28 cellular contexts compared by ENCODE assay signal in the genomic region with DNA sequence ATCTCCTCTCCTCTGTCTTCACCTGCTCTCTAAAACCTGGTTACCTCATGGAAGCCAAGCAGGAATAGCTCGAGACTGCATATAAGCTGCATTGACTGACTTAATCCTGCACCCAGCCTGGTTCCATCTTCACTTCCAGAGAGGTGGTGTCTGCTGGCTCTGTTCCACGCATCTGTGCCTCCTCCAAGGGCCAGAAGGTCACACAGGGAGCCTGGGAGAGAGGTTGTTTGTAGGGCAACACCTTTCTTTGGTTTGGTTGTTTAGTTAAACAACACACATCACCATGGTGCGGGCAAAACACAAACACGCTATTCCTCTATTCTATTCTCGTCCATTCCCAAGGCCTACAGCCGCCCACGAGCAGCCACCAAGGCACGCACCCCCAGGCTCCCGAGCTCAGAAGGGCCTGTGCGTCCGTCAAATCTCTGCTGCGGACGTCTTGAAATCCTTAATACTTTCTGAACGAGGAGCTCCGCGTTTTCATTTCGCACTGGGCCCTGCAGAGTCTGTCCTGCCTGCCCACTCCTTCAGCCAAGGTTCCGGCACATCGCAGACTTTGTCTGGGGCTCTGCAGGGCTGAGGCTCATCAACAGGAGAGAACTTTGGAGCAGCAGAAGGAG.
"Had no signal": no experiment of that assay in that cellular context is flagged by ENCODE, and none has a peak within 500 bp of the region (broad histone marks: within the 10 kb centered on the region; RNA-seq: fewer than 3 reads in every experiment).

No MANE protein-coding gene starts in this region.

- H3K4me3 ChIP-seq: heart left ventricle, right lobe of liver, skin epidermis, stomach, tibial nerve had no signal

- H3K9me3 ChIP-seq: ascending aorta, heart left ventricle, right lobe of liver, stomach, tibial nerve had no signal

- DNase-seq: activated CD4-positive, alpha-beta T cell treated with anti-CD3 and anti-CD28 coated beads for 4 hours; activated CD4-positive, alpha-beta T cell treated with anti-CD3 and anti-CD28 coated beads, Interleukin-2, amount 50 U/mL, for 4 hours; activated gamma-delta T cell; activated naive CD4-positive, alpha-beta T cell treated with anti-CD3 and anti-CD28 coated beads, Interleukin-2, amount 10 ng/mL, durations not matched to agents 7 days and 5 days; activated naive CD8-positive, alpha-beta T cell treated with anti-CD3 and anti-CD28 coated beads, Interleukin-2, amount 10 ng/mL, durations not matched to agents 7 days and 5 days; caudate nucleus; foreskin keratinocyte; heart left ventricle; hypothalamus; immature natural killer cell; kidney; left colon; mammary epithelial cell; naive B cell; right lobe of liver; stimulated activated CD4-positive, alpha-beta T cell treated with anti-CD3 and anti-CD28 coated beads, Interleukin-1b, Interleukin-23, amount 100 ng/mL, for 48 hours; stimulated activated CD4-positive, alpha-beta T cell treated with anti-CD3 and anti-CD28 coated beads, Interleukin-4, amount 100 ng/mL, for 4 hours; stimulated activated CD8-positive, alpha-beta memory T cell treated with anti-CD3 and anti-CD28 coated beads, Interleukin-4, amount 100 ng/mL, for 48 hours; stimulated activated naive B cell treated with anti-CD40 and anti-IgM and Interleukin-4, amounts not matched to agents 10 μg/mL and 1 μg/mL and 100 μg/mL, for 72 hours; stomach; T-helper 1 cell had no signal

- H3K36me3 ChIP-seq: ascending aorta, heart left ventricle, right lobe of liver, stomach, tibial nerve had no signal

- H3K4me3 Mint-ChIP-seq: activated naive CD4-positive, alpha-beta T cell treated with anti-CD3 and anti-CD28 coated beads, Interleukin-2, amount 10 ng/mL, durations not matched to agents 7 days and 5 days; activated naive CD8-positive, alpha-beta T cell treated with anti-CD3 and anti-CD28 coated beads, Interleukin-2, amount 10 ng/mL, durations not matched to agents 7 days and 5 days; brain; immature natural killer cell; mesothelial cell of epicardium; naive B cell; stimulated activated naive B cell treated with anti-CD40 and anti-IgM and Interleukin-4, amounts not matched to agents 10 μg/mL and 1 μg/mL and 100 μg/mL, for 72 hours; T-helper 2 cell treated with Interferon-gamma antibody and Interleukin-4, amounts not matched to agents 5 μg/mL and 100 μg/mL, for 36 hours had no signal

- H3K36me3 Mint-ChIP-seq: activated naive CD4-positive, alpha-beta T cell treated with anti-CD3 and anti-CD28 coated beads, Interleukin-2, amount 10 ng/mL, durations not matched to agents 7 days and 5 days; activated naive CD8-positive, alpha-beta T cell treated with anti-CD3 and anti-CD28 coated beads, Interleukin-2, amount 10 ng/mL, durations not matched to agents 7 days and 5 days; brain; immature natural killer cell; mesothelial cell of epicardium; naive B cell; stimulated activated naive B cell treated with anti-CD40 and anti-IgM and Interleukin-4, amounts not matched to agents 10 μg/mL and 1 μg/mL and 100 μg/mL, for 72 hours had no signal

- H3K4me1 Mint-ChIP-seq: activated naive CD4-positive, alpha-beta T cell treated with anti-CD3 and anti-CD28 coated beads, Interleukin-2, amount 10 ng/mL, durations not matched to agents 7 days and 5 days; activated naive CD8-positive, alpha-beta T cell treated with anti-CD3 and anti-CD28 coated beads, Interleukin-2, amount 10 ng/mL, durations not matched to agents 7 days and 5 days; brain; immature natural killer cell; naive B cell had no signal

- ATAC-seq: foreskin keratinocyte; heart left ventricle; right lobe of liver; stimulated activated naive B cell treated with anti-CD40 and anti-IgM and Interleukin-4, amounts not matched to agents 10 μg/mL and 1 μg/mL and 100 μg/mL, for 72 hours had no signal

- H3K27ac ChIP-seq: foreskin keratinocyte, heart left ventricle, right lobe of liver, stomach, tibial nerve had no signal

- H3K9me3 Mint-ChIP-seq: activated naive CD4-positive, alpha-beta T cell treated with anti-CD3 and anti-CD28 coated beads, Interleukin-2, amount 10 ng/mL, durations not matched to agents 7 days and 5 days; activated naive CD8-positive, alpha-beta T cell treated with anti-CD3 and anti-CD28 coated beads, Interleukin-2, amount 10 ng/mL, durations not matched to agents 7 days and 5 days; immature natural killer cell; naive B cell; stimulated activated naive B cell treated with anti-CD40 and anti-IgM and Interleukin-4, amounts not matched to agents 10 μg/mL and 1 μg/mL and 100 μg/mL, for 72 hours; T-helper 2 cell treated with Interferon-gamma antibody and Interleukin-4, amounts not matched to agents 5 μg/mL and 100 μg/mL, for 36 hours had no signal

- H3K27me3 ChIP-seq: ascending aorta, foreskin keratinocyte, right lobe of liver, stomach, tibial nerve had no signal

- H3K27ac Mint-ChIP-seq: activated naive CD4-positive, alpha-beta T cell treated with anti-CD3 and anti-CD28 coated beads, Interleukin-2, amount 10 ng/mL, durations not matched to agents 7 days and 5 days; activated naive CD8-positive, alpha-beta T cell treated with anti-CD3 and anti-CD28 coated beads, Interleukin-2, amount 10 ng/mL, durations not matched to agents 7 days and 5 days; brain; immature natural killer cell; mesothelial cell of epicardium; progenitor cell of endocrine pancreas; stimulated activated naive B cell treated with anti-CD40 and anti-IgM and Interleukin-4, amounts not matched to agents 10 μg/mL and 1 μg/mL and 100 μg/mL, for 72 hours; T-helper 2 cell treated with Interferon-gamma antibody and Interleukin-4, amounts not matched to agents 5 μg/mL and 100 μg/mL, for 36 hours had no signal
